In the genomic region with DNA sequence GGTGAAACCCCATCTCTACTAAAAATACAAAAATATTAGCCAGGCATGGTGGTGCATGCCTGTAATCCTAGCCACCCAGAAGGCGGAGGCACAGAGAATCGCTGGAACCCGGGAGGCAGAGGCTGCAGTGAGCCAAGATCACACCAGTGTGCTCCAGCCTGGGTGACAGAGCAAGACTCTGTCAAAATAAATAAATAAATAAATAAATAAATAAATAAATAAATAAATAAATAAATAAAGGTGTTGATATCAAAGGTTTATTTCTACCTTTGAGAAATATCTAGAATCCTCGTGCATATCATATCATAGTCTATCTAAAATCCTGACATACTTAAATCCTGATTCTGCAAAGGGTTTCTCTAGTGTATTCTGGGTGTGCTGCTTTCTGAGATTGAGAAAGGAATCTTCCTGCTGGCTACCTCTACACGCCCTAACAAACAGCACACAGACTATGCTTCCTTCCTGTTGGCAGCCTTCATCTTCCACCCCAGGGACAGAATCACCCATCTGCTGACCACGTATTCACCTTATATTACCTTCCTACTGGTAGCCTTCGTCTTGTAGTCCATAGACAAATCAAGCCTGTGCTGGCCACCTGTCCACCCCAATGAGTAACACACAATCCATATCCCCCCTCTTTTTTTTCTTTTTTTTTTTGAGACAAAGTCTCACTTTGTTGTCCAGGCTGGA, we compare ENCODE assay signal across 1 cellular context.
TF ChIP-seq lines count a peak whose summit lies in the region.

No MANE protein-coding gene starts in this region.

TF ChIP-seq in WTC11, 78 proteins besides CTCF, POLR2A, EP300 and RAD21 (continued from another document):
- TF ChIP-seq ATF6 (CRISPR knock-in tag; IDR thresholded peaks at IDR 0.05) = no peak
TF ChIP-seq in WTC11: peak in this region for 0.
